ENCODE assay signal across 3 cellular contexts in the genomic region with DNA sequence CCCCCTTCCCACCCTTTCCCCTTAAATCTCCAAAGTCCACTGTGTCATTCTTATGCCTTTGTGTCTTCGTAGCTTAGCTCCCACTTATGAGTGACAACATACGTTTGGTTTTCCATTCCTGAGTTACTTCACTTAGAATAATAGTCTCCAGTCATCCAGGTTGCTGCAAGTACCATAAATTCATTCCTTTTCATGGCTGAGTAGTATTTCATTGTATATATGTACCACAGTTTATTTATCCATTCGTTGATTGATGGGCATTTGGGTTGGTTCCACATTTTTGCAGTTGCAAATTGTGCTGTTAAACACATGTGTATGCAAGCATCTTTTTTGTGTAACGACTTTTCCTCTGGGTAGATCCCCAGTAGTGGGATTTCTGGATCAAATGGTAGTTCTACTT.
TF ChIP-seq lines count a peak whose summit lies in the region.

No MANE protein-coding gene starts in this region.

TF ChIP-seq in SK-N-SH treated with all-trans-retinoic acid at 6 μM for 48 hours, 23 proteins besides CTCF, POLR2A, EP300 and RAD21 (continued from another document):
- TF ChIP-seq, protein P1, sequence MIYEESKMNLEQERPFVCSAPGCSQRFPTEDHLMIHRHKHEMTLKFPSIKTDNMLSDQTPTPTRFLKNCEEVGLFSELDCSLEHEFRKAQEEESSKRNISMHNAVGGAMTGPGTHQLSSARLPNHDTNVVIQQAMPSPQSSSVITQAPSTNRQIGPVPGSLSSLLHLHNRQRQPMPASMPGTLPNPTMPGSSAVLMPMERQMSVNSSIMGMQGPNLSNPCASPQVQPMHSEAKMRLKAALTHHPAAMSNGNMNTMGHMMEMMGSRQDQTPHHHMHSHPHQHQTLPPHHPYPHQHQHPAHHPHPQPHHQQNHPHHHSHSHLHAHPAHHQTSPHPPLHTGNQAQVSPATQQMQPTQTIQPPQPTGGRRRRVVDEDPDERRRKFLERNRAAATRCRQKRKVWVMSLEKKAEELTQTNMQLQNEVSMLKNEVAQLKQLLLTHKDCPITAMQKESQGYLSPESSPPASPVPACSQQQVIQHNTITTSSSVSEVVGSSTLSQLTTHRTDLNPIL (CRISPR knock-in tag; IDR thresholded peaks at IDR 0.05; ENCODE audit: low read depth): no peak

TF ChIP-seq in SK-N-SH, 30 proteins besides CTCF, POLR2A, EP300 and RAD21 (continued from another document):
- TF ChIP-seq, protein P2, sequence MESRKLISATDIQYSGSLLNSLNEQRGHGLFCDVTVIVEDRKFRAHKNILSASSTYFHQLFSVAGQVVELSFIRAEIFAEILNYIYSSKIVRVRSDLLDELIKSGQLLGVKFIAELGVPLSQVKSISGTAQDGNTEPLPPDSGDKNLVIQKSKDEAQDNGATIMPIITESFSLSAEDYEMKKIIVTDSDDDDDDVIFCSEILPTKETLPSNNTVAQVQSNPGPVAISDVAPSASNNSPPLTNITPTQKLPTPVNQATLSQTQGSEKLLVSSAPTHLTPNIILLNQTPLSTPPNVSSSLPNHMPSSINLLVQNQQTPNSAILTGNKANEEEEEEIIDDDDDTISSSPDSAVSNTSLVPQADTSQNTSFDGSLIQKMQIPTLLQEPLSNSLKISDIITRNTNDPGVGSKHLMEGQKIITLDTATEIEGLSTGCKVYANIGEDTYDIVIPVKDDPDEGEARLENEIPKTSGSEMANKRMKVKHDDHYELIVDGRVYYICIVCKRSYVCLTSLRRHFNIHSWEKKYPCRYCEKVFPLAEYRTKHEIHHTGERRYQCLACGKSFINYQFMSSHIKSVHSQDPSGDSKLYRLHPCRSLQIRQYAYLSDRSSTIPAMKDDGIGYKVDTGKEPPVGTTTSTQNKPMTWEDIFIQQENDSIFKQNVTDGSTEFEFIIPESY (IDR thresholded peaks at IDR 0.05; ENCODE audit: borderline replicate concordance, low read depth): no peak
- TF ChIP-seq, protein P3, sequence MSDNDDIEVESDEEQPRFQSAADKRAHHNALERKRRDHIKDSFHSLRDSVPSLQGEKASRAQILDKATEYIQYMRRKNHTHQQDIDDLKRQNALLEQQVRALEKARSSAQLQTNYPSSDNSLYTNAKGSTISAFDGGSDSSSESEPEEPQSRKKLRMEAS (IDR thresholded peaks at IDR 0.05; ENCODE audit: low read depth): no peak
- TF ChIP-seq SIN3A (IDR thresholded peaks at IDR 0.05; ENCODE audit: borderline replicate concordance, low read depth, low read length) (no peak), TAF1 (IDR thresholded peaks at IDR 0.05; ENCODE audit: borderline replicate concordance, low read depth, low read length) (no peak), MEF2A (IDR thresholded peaks at IDR 0.05; ENCODE audit: borderline replicate concordance, low read depth) (no peak), JUND (IDR thresholded peaks at IDR 0.05) (no peak), GABPA (IDR thresholded peaks at IDR 0.05; ENCODE audit: low read depth) (no peak)
- TF ChIP-seq, protein P4, sequence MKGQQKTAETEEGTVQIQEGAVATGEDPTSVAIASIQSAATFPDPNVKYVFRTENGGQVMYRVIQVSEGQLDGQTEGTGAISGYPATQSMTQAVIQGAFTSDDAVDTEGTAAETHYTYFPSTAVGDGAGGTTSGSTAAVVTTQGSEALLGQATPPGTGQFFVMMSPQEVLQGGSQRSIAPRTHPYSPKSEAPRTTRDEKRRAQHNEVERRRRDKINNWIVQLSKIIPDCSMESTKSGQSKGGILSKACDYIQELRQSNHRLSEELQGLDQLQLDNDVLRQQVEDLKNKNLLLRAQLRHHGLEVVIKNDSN (IDR thresholded peaks at IDR 0.05; ENCODE audit: borderline replicate concordance, low read depth): no peak
- TF ChIP-seq, protein P5, sequence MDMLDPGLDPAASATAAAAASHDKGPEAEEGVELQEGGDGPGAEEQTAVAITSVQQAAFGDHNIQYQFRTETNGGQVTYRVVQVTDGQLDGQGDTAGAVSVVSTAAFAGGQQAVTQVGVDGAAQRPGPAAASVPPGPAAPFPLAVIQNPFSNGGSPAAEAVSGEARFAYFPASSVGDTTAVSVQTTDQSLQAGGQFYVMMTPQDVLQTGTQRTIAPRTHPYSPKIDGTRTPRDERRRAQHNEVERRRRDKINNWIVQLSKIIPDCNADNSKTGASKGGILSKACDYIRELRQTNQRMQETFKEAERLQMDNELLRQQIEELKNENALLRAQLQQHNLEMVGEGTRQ (IDR thresholded peaks at IDR 0.05; ENCODE audit: borderline replicate concordance, low read depth, low read length): no peak

TF ChIP-seq in K562, 482 proteins besides CTCF, POLR2A, EP300 and RAD21 (continued from another document):
- TF ChIP-seq, protein P6, sequence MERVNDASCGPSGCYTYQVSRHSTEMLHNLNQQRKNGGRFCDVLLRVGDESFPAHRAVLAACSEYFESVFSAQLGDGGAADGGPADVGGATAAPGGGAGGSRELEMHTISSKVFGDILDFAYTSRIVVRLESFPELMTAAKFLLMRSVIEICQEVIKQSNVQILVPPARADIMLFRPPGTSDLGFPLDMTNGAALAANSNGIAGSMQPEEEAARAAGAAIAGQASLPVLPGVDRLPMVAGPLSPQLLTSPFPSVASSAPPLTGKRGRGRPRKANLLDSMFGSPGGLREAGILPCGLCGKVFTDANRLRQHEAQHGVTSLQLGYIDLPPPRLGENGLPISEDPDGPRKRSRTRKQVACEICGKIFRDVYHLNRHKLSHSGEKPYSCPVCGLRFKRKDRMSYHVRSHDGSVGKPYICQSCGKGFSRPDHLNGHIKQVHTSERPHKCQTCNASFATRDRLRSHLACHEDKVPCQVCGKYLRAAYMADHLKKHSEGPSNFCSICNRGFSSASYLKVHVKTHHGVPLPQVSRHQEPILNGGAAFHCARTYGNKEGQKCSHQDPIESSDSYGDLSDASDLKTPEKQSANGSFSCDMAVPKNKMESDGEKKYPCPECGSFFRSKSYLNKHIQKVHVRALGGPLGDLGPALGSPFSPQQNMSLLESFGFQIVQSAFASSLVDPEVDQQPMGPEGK (CRISPR knock-in tag; IDR thresholded peaks at IDR 0.05; ENCODE audit: borderline replicate concordance): no peak
- TF ChIP-seq SAFB2 (IDR thresholded peaks at IDR 0.05; ENCODE audit: borderline replicate concordance, low read depth, low read length, severe bottlenecking) (no peak), ZNF146 (CRISPR knock-in tag; IDR thresholded peaks at IDR 0.05; ENCODE audit: unreplicated experiment) (peak; percentile 53), HDAC3 (IDR thresholded peaks at IDR 0.05; ENCODE audit: borderline replicate concordance, partially characterized antibody) (no peak)
